12 cellular contexts compared by ENCODE assay signal in the genomic region with DNA sequence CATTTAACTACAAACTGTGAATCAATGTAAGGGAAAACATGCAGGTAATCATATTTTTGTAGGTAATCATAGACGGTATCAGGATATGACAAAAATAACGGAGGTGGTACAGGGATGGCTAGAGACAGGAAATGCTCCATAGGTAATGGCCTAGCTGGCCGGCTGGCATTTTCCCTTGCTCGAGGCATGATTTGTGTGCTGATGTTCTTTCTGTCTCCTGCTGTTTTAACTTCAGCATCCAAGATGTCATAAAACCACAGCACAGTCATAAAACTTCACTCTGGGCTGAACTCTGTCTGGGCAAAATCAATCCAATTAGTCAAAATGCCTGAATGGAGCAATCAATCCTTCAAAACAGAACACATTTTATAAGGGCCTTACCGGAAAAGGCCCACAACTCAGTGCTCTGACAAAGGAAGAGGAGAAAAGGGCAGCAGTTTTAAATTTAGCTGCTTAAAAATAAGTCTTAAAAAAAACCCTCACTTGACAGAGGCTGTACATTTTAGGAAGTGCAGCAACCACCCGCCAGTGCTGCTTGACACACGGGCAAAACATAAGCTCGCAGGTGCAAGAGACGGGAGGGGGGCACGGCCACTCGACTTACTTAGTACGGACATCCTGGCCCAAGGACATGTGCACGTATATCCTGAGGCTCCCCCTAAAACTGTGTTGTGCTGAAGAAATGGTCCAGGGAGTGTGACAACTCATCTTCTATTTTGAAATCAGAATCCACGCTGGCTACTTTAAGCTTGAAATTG. TPM values are rescaled to one million over a fixed set of nuclear protein-coding genes. Genes with fewer than 3 reads are reported as not detected.
DNase-seq lines count a peak whose midpoint lies in the region; ATAC-seq, FAIRE-seq and TF ChIP-seq lines count a peak whose summit lies in the region.
"Had no signal": no experiment of that assay in that cellular context is flagged by ENCODE, and none has a peak within 500 bp of the region (broad histone marks: within the 10 kb centered on the region; RNA-seq: fewer than 3 reads in every experiment).

No MANE protein-coding gene starts in this region.

- H3K4me1 Mint-ChIP-seq in T-helper 17 cell, result peaks cover 7% of the 10 kb centered on the region

- peak overlapping the region; percentile 71 for H3K27ac Mint-ChIP-seq in T-helper 17 cell

- no peak for ATAC-seq in T-helper 17 cell
- ATAC-seq in GM21529 (IDR thresholded peaks at IDR 0.05; ENCODE audit: unreplicated experiment), result no peak
- ATAC-seq: T-cell had no signal

- H3K36me3 Mint-ChIP-seq in T-helper 17 cell (ENCODE audit: low read depth), result peaks cover 10% of the 10 kb centered on the region

- H3K4me1 ChIP-seq in A673 (ENCODE audit: insufficient read depth, low read length, poor library complexity, severe bottlenecking) (peaks cover 35% of the 10 kb centered on the region), kidney (ENCODE audit: control insufficient read depth in 1 of 2, insufficient read depth in 1 of 2, low read depth in 1 of 2, low read length in 2 of 2) (no peaks in the 10 kb centered on the region)

- no peaks in the 10 kb centered on the region for H3K27me3 ChIP-seq in A673 (replicated peaks; ENCODE audit: insufficient read depth, low read depth, low read length, poor library complexity)

- CTCF ChIA-PET in A673 (lab: Charles Lee), result interaction anchor here (0.6 to 2.1 kb wide), 3 partner anchors 112 to 709 kb away, joined by 4 to 8 read pairs (median 6); no protein-coding TSS in a partner anchor

- no peak overlapping the region for H3K9ac ChIP-seq in kidney (ENCODE audit: low read length in 2 of 2)

- no peak for TF ChIP-seq CTCF in A673 (conservative IDR thresholded peaks at IDR 0.05; ENCODE audit: low read depth, low read length)
- no peak for TF ChIP-seq CTCF in kidney (IDR thresholded peaks at IDR 0.05; ENCODE audit: borderline replicate concordance, extremely low read depth, insufficient read depth)

- no peak overlapping the region for H3K4me3 Mint-ChIP-seq in T-helper 17 cell
- H3K4me3 Mint-ChIP-seq: T-cell had no signal

- DNase-seq in A673 (ENCODE audit: low spot score) (peak; percentile 94), Daoy (ENCODE audit: low read depth) (peak; percentile 57), T-helper 17 cell (no peak), kidney (peak; percentile 41), HuH-7 (ENCODE audit: low spot score) (no peak), DMS114 treated with DMSO at 0.1 percent for 48 hours (lab: John Stamatoyannopoulos, UW; ENCODE audit: unreplicated experiment) (no peak), DMS 273 treated with DMSO at 0.1 percent for 48 hours (lab: John Stamatoyannopoulos, UW) (no peak)
- DNase-seq: activated T-cell treated with anti-CD3 and anti-CD28 coated beads, Interleukin-2, amount 50 U/mL, for 48 hours; NCI-H526 treated with DMSO at 0.1 percent for 48 hours; T-cell had no signal

- no peak overlapping the region for H3K27ac ChIP-seq in A673 (ENCODE audit: low read depth, low read length, poor library complexity, severe bottlenecking)
- no peak overlapping the region for H3K27ac ChIP-seq in kidney (ENCODE audit: low read depth in 2 of 2, low read length in 2 of 2)

- intact Hi-C loops in A673 (cut with micrococcal nuclease; ENCODE audit: unreplicated experiment), result no loop called here
- intact Hi-C loops in kidney (cut with DNase I), result no loop called here

- no peaks in the 10 kb centered on the region for H3K27me3 Mint-ChIP-seq in T-helper 17 cell
- H3K27me3 Mint-ChIP-seq: T-cell had no signal

- BruUV-seq in A673 (replicated peaks; lab: Mats Ljungman, UMichigan), result no TSS peak

- no peak for FAIRE-seq in kidney (lab: Jason Lieb, UNC)
- FAIRE-seq: D721Med had no signal

- POLR2A ChIA-PET in A673 (lab: Charles Lee; ENCODE audit: low non-redundant PET), result no interaction called here

- peaks cover 48% of the 10 kb centered on the region for H3K36me3 ChIP-seq in A673 (ENCODE audit: insufficient read depth, low read length, poor library complexity, severe bottlenecking)
- H3K36me3 ChIP-seq in kidney (ENCODE audit: control insufficient read depth in 1 of 2, insufficient read depth in 2 of 2, low read length in 2 of 2), result peaks cover 5 to 15% of the 10 kb centered on the region in 2 donors

- H3K4me3 ChIP-seq in A673 (ENCODE audit: low read depth, low read length, poor library complexity, severe bottlenecking) (no peak overlapping the region), kidney (ENCODE audit: low read length in 2 of 2) (no peak overlapping the region)

- H3K9me3 ChIP-seq in A673 (ENCODE audit: low read depth, low read length, poor library complexity, severe bottlenecking) (peaks cover 8% of the 10 kb centered on the region), T-helper 17 cell (ENCODE audit: control insufficient read depth, low read length, poor library complexity, severe bottlenecking) (no peaks in the 10 kb centered on the region), kidney (ENCODE audit: control insufficient read depth in 1 of 2, low read length in 2 of 2) (no peaks in the 10 kb centered on the region)

RNA-seq across cellular contexts. Expression of gene GPR68, which starts 40.5 kb away (rescaled TPM):
- total RNA-seq in A673 (2021), result 0.15 and 0.30 TPM in 2 replicates
- 10.1 and 11.6 TPM in 2 replicates for total RNA-seq in Daoy (2014; rRNA removed; shearing (Covaris generic))
- 10 to 100 TPM in 1 of 2 donors, 1 to 10 TPM in 1; 7.6 to 12.4 TPM for total RNA-seq in T-helper 17 cell
- total RNA-seq in kidney, result 1.7 TPM
- 0.82 TPM for polyA plus RNA-seq in kidney (ENCODE audit: insufficient read depth, low read depth, low replicate concordance)

Comparison
In these comparisons a context has a peak if more than half of its experiments do, and no peak if none do; other contexts are left out.
1. DNase-seq: peak in A673 (single experiment), Daoy (single experiment) and kidney (single experiment); none in T-helper 17 cell (0 of 3), HuH-7 (single experiment), DMS114 treated with DMSO at 0.1 percent for 48 hours (single experiment) and DMS 273 treated with DMSO at 0.1 percent for 48 hours (single experiment).